ENCODE assay signal across 15 cellular contexts in genomic region chr10:114320249-114321116, GRCh38.
DNase-seq lines count a peak whose midpoint lies in the region; ATAC-seq and TF ChIP-seq lines count a peak whose summit lies in the region.
"Had no signal": no experiment of that assay in that cellular context is flagged by ENCODE, and none has a peak within 500 bp of the region (broad histone marks: within the 10 kb centered on the region; RNA-seq: fewer than 3 reads in every experiment).

No MANE protein-coding gene starts in this region.

- peak overlapping the region; percentile 63 for H3K27ac ChIP-seq in PC-3 (ENCODE audit: low read length)
- H3K27ac ChIP-seq in smooth muscle cell (ENCODE audit: low read depth), result peak overlapping the region; percentile 84

- H4K20me1 ChIP-seq in PC-3 (ENCODE audit: low read length) (no peaks in the 10 kb centered on the region), smooth muscle cell (ENCODE audit: low read depth) (no peaks in the 10 kb centered on the region)

- H3K27me3 ChIP-seq in H7 (ENCODE audit: control insufficient read depth, insufficient read depth, low read length), result no peaks in the 10 kb centered on the region
- H3K27me3 ChIP-seq in PC-3 (ENCODE audit: low read length), result no peaks in the 10 kb centered on the region
- H3K27me3 ChIP-seq in smooth muscle cell (ENCODE audit: low read depth), result no peaks in the 10 kb centered on the region

- no TSS peak for BruUV-seq in PC-3 (replicated peaks; lab: Mats Ljungman, UMichigan)

- CTCF ChIA-PET in PC-3 (lab: Charles Lee), result no interaction called here

- POLR2A ChIA-PET in PC-3 (lab: Charles Lee; ENCODE audit: unreplicated experiment), result no interaction called here

- 71% methylated on average over 23 of the region's 23 CpGs for WGBS in smooth muscle cell (ENCODE audit: low lambda C conversion rate)

- H3K4me2 ChIP-seq in PC-3 (ENCODE audit: low read length) (peak overlapping the region; percentile 67), smooth muscle cell (no peak overlapping the region)
- H3K4me2 ChIP-seq: SK-N-SH had no signal

- H3K36me3 ChIP-seq in H7 (replicated peaks; ENCODE audit: control insufficient read depth, insufficient read depth, low read length), result no peaks in the 10 kb centered on the region
- no peaks in the 10 kb centered on the region for H3K36me3 ChIP-seq in PC-3 (ENCODE audit: low read depth, low read length)
- H3K36me3 ChIP-seq in smooth muscle cell (ENCODE audit: low read depth), result no peaks in the 10 kb centered on the region

- no peak for TF ChIP-seq CTCF in PC-3 (conservative IDR thresholded peaks at IDR 0.05; ENCODE audit: low read depth, low read length)
- no peak for TF ChIP-seq CTCF in smooth muscle cell (IDR thresholded peaks at IDR 0.05; ENCODE audit: borderline replicate concordance, insufficient read depth, poor library complexity, severe bottlenecking)

- H3K4me3 ChIP-seq in H7 (ENCODE audit: insufficient read depth, low read depth, low read length) (no peak overlapping the region), PC-3 (ENCODE audit: low read length) (no peak overlapping the region), smooth muscle cell (no peak overlapping the region)

- peak overlapping the region; percentile 20; the same call in 1 of the 2 replicates for H3K9ac ChIP-seq in PC-3 (ENCODE audit: low read length)
- peak overlapping the region; percentile 51 for H3K9ac ChIP-seq in smooth muscle cell (ENCODE audit: low read depth)
- H3K9ac ChIP-seq: SK-N-SH had no signal

- peak; percentile 67 for DNase-seq in H7
- peak; percentile 92 for DNase-seq in PC-3
- DNase-seq in left ventricle myocardium superior, result peak; percentile 46
- DNase-seq in smooth muscle cell (lab: John Stamatoyannopoulos, UW; ENCODE audit: unreplicated experiment), result no peak
- no peak for DNase-seq in germinal center (ENCODE audit: low spot score)
- no peak for DNase-seq in activated effector memory CD4-positive, alpha-beta T cell treated with Interleukin-2 at 50 U/mL for 16 hours
- no peak for DNase-seq in NOMO-1 (lab: John Stamatoyannopoulos, UW; ENCODE audit: unreplicated experiment in 2 of 2)
- DNase-seq: anterior cingulate cortex; hypothalamus; NCI-H187; NCI-H82; SK-N-SH; stimulated activated CD4-positive, alpha-beta T cell treated with anti-CD3 and anti-CD28 coated beads, Interleukin-2, amount 100 ng/mL, for 48 hours; stimulated activated naive CD4-positive, alpha-beta T cell had no signal

- H3K79me2 ChIP-seq in PC-3 (ENCODE audit: low read length) (no peaks in the 10 kb centered on the region), smooth muscle cell (ENCODE audit: low read depth) (no peaks in the 10 kb centered on the region)

- intact Hi-C loops in PC-3 (cut with micrococcal nuclease) (no loop called here), left ventricle myocardium superior (cut with micrococcal nuclease) (no loop called here)

- no peaks in the 10 kb centered on the region for H3K9me2 ChIP-seq in PC-3 (replicated peaks; ENCODE audit: low read length)
- H3K9me2 ChIP-seq: SK-N-SH had no signal

- no peaks in the 10 kb centered on the region for H3K9me3 ChIP-seq in PC-3 (ENCODE audit: low read length)
- H3K9me3 ChIP-seq in smooth muscle cell (replicated peaks; ENCODE audit: low read depth), result no peaks in the 10 kb centered on the region
- H3K9me3 ChIP-seq: SK-N-SH had no signal

- H2AFZ ChIP-seq in PC-3 (ENCODE audit: low read length), result peak overlapping the region; percentile 65
- no peak overlapping the region for H2AFZ ChIP-seq in smooth muscle cell (ENCODE audit: low read depth)

- H3K4me1 ChIP-seq in PC-3 (ENCODE audit: insufficient read depth, low read length) (peaks cover 19% of the 10 kb centered on the region), smooth muscle cell (ENCODE audit: low read depth) (no peaks in the 10 kb centered on the region)

- no peaks in the 10 kb centered on the region for H3F3A ChIP-seq in PC-3 (ENCODE audit: low read length, unreplicated experiment)
- H3F3A ChIP-seq in smooth muscle cell (ENCODE audit: low read depth), result peaks cover 6% of the 10 kb centered on the region

- ATAC-seq in PC-3 (peak; percentile 95), left ventricle myocardium superior (peak; percentile 49), HG03280 (IDR thresholded peaks at IDR 0.05; ENCODE audit: unreplicated experiment) (no peak)

Comparison
In these comparisons a context has a peak if more than half of its experiments do, and no peak if none do; other contexts are left out.
1. DNase-seq: peak in H7 (single experiment), PC-3 (single experiment) and left ventricle myocardium superior (single experiment); none in smooth muscle cell (single experiment), germinal center (single experiment), activated effector memory CD4-positive, alpha-beta T cell treated with Interleukin-2 at 50 U/mL for 16 hours (single experiment) and NOMO-1 (0 of 2).